1 cellular context compared by ENCODE assay signal in genomic region chr9:99231708-99232107, GRCh38.
TF ChIP-seq lines count a peak whose summit lies in the region.

No MANE protein-coding gene starts in this region.

TF ChIP-seq in HCT116, 20 proteins besides CTCF, POLR2A, EP300 and RAD21 (continued from another document):
- no peak for TF ChIP-seq CEBPB (IDR thresholded peaks at IDR 0.05; ENCODE audit: low read depth)
- no peak for TF ChIP-seq EZH2 (IDR thresholded peaks at IDR 0.05)
- no peak for TF ChIP-seq CBX3 (IDR thresholded peaks at IDR 0.05; ENCODE audit: low read depth)
- TF ChIP-seq, protein P1, sequence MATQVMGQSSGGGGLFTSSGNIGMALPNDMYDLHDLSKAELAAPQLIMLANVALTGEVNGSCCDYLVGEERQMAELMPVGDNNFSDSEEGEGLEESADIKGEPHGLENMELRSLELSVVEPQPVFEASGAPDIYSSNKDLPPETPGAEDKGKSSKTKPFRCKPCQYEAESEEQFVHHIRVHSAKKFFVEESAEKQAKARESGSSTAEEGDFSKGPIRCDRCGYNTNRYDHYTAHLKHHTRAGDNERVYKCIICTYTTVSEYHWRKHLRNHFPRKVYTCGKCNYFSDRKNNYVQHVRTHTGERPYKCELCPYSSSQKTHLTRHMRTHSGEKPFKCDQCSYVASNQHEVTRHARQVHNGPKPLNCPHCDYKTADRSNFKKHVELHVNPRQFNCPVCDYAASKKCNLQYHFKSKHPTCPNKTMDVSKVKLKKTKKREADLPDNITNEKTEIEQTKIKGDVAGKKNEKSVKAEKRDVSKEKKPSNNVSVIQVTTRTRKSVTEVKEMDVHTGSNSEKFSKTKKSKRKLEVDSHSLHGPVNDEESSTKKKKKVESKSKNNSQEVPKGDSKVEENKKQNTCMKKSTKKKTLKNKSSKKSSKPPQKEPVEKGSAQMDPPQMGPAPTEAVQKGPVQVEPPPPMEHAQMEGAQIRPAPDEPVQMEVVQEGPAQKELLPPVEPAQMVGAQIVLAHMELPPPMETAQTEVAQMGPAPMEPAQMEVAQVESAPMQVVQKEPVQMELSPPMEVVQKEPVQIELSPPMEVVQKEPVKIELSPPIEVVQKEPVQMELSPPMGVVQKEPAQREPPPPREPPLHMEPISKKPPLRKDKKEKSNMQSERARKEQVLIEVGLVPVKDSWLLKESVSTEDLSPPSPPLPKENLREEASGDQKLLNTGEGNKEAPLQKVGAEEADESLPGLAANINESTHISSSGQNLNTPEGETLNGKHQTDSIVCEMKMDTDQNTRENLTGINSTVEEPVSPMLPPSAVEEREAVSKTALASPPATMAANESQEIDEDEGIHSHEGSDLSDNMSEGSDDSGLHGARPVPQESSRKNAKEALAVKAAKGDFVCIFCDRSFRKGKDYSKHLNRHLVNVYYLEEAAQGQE (IDR thresholded peaks at IDR 0.05; ENCODE audit: low read depth) = no peak
- no peak for TF ChIP-seq EZH2phosphoT487 (IDR thresholded peaks at IDR 0.05; ENCODE audit: borderline replicate concordance)
- TF ChIP-seq POLR2AphosphoS5 (IDR thresholded peaks at IDR 0.05; ENCODE audit: low read depth, low read length) = no peak
- TF ChIP-seq SP1 (IDR thresholded peaks at IDR 0.05; ENCODE audit: low read depth) = no peak
- TF ChIP-seq YY1 (IDR thresholded peaks at IDR 0.05; ENCODE audit: extremely low read depth, insufficient replicate concordance, low read depth, low read length) = no peak
- no peak for TF ChIP-seq MAX (IDR thresholded peaks at IDR 0.05)
- TF ChIP-seq SIN3A (IDR thresholded peaks at IDR 0.05; ENCODE audit: low read depth) = no peak
- no peak for TF ChIP-seq ATF3 (IDR thresholded peaks at IDR 0.05)
- no peak for TF ChIP-seq ZBTB33 (IDR thresholded peaks at IDR 0.05; ENCODE audit: extremely low read depth, insufficient replicate concordance, low read length)
TF ChIP-seq in HCT116: peak in this region for 0.
